1 cellular context compared by ENCODE assay signal in genomic region chr9:132888151-132888550, GRCh38.
TF ChIP-seq lines count a peak whose summit lies in the region.

No MANE protein-coding gene starts in this region.

TF ChIP-seq in HepG2, 621 proteins besides CTCF, POLR2A, EP300 and RAD21:
- no peak for TF ChIP-seq ZNF703 (CRISPR knock-in tag; IDR thresholded peaks at IDR 0.05; ENCODE audit: borderline replicate concordance)
- no peak for TF ChIP-seq CHD2 (IDR thresholded peaks at IDR 0.05; ENCODE audit: low read depth, low read length)
